Comparison of ENCODE assay signal across 8 cellular contexts in the genomic region with DNA sequence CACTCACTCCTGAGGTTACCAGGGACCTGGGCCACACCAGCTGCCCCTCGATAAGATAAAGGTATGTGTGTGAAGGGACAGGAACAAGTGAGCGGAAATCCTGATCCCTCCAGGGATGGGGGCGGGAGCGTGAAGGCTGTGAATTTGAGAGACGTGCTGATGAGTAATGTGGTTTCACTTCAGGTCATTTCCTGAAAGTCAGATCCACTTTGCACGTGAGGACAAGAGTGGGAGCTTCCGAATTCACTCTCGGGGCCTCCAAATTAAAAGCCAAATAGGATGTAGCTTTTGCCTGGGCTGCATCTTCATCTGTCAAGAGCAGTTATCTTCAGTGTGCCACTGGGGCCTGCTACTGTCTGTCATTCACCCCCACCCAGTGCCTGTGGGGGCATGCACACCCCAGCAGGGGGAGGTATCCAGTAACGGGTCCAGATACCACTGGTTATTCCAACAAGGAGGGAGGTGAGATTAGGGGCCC.
A peak's percentile ranks its signal among the peaks of the same experiment; 100 is the strongest.
DNase-seq lines count a peak whose midpoint lies in the region; ATAC-seq, FAIRE-seq and TF ChIP-seq lines count a peak whose summit lies in the region.

No MANE protein-coding gene starts in this region.

- H3K36me3 ChIP-seq in uterus (no peaks in the 10 kb centered on the region), vagina (no peaks in the 10 kb centered on the region)

- H3K4me1 ChIP-seq in uterus: no peaks in the 10 kb centered on the region
- H3K4me1 ChIP-seq in vagina: no peaks in the 10 kb centered on the region

- TF ChIP-seq CTCF in uterus (IDR thresholded peaks at IDR 0.05): no peak
- no peak for TF ChIP-seq CTCF in vagina (IDR thresholded peaks at IDR 0.05)

- intact Hi-C loops in uterus (cut with DNase I; ENCODE audit: low total_unique reads) (no loop called here), vagina (cut with DNase I) (no loop called here)

- no peak for FAIRE-seq in RCC 7860 (lab: Jason Lieb, UNC)

- no peak overlapping the region for H3K27ac ChIP-seq in uterus
- H3K27ac ChIP-seq in vagina: no peak overlapping the region

- no peak for TF ChIP-seq POLR2A in uterus (IDR thresholded peaks at IDR 0.05)
- no peak for TF ChIP-seq POLR2A in vagina (IDR thresholded peaks at IDR 0.05)

- H3K27me3 ChIP-seq in uterus (no peaks in the 10 kb centered on the region), vagina (no peaks in the 10 kb centered on the region)

- H3K4me3 ChIP-seq in uterus (no peak overlapping the region), vagina (no peak overlapping the region)

- H3K9me3 ChIP-seq in uterus (no peaks in the 10 kb centered on the region), vagina (no peaks in the 10 kb centered on the region)

- DNase-seq in GM19238 (ENCODE audit: insufficient read length, low spot score): peak; percentile 23
- peak; percentile 64 for DNase-seq in RCC 7860 (ENCODE audit: low spot score)
- DNase-seq in dermis blood vessel endothelial cell: peak; percentile 84
- DNase-seq in stimulated activated CD4-positive, alpha-beta T cell treated with anti-CD3 and anti-CD28 coated beads, Interleukin-4, amount 100 ng/mL, for 1 hour: peak; percentile 39
- no peak for DNase-seq in uterus
- no peak for DNase-seq in vagina (ENCODE audit: extremely low spot score in 2 of 2)

- ATAC-seq in HG02973 (IDR thresholded peaks at IDR 0.05; ENCODE audit: unreplicated experiment) (no peak), GM19455 (IDR thresholded peaks at IDR 0.05; ENCODE audit: unreplicated experiment) (no peak)

Comparison
In these comparisons a context has a peak if more than half of its experiments do, and no peak if none do; other contexts are left out.
1. DNase-seq: peak in GM19238 (single experiment), RCC 7860 (single experiment), dermis blood vessel endothelial cell (single experiment) and stimulated activated CD4-positive, alpha-beta T cell treated with anti-CD3 and anti-CD28 coated beads, Interleukin-4, amount 100 ng/mL, for 1 hour (single experiment); none in uterus (0 of 2) and vagina (0 of 2).